27 cellular contexts compared by ENCODE assay signal in the genomic region with DNA sequence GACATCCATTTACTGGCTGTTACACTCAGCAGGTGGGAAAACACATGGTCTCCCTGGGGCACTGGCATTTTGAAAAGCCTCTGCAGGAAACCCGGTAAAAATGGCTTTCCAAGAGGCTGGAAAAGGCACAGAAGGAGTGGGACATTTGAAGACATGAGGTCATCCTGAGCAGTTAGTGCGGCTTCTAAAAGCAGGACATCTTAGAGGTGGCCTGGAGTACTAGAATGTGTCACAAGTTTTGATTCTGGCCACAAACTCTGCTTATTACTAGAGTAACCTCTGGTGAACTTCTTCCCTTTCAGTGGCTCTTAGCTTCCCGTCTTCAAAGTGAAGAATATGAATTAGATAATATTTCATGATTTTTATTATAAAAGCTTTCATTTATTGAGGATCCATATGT.
DNase-seq lines count a peak whose midpoint lies in the region; ATAC-seq, FAIRE-seq and TF ChIP-seq lines count a peak whose summit lies in the region.
"Had no signal": no experiment of that assay in that cellular context is flagged by ENCODE, and none has a peak within 500 bp of the region (broad histone marks: within the 10 kb centered on the region; RNA-seq: fewer than 3 reads in every experiment).

No MANE protein-coding gene starts in this region.

- no peak overlapping the region for H3K4me2 ChIP-seq in GM12878 (ENCODE audit: control insufficient read depth, insufficient read depth)

- TF ChIP-seq CTCF in GM12878 (IDR thresholded peaks at IDR 0.05 in 2 of 3, conservative IDR thresholded peaks at IDR 0.05 in 1 of 3; ENCODE audit: control insufficient read depth in 2 of 3, extremely low read depth in 1 of 3, insufficient read depth in 1 of 3, low read depth in 3 of 3, low read length in 3 of 3): no peak

- no peak for FAIRE-seq in GM12878 (lab: Jason Lieb, UNC)

- RAD21 ChIA-PET in GM12878 (lab: Charles Lee; ENCODE audit: unreplicated experiment): no interaction called here

- intact Hi-C loops in GM12878 (cut with micrococcal nuclease; ENCODE audit: unreplicated experiment): no loop called here

- no peaks in the 10 kb centered on the region for H4K20me1 ChIP-seq in GM12878 (ENCODE audit: control insufficient read depth, insufficient read depth)

- in situ Hi-C loops in GM12878 (cut with MboI): no loop called here

- TF ChIP-seq POLR2A in GM12878 (IDR thresholded peaks at IDR 0.05; ENCODE audit: low read depth, low read length): no peak

- ATAC-seq in GM18873 (IDR thresholded peaks at IDR 0.05; ENCODE audit: low FRiP score, unreplicated experiment) (peak; percentile 58), HG02571 (IDR thresholded peaks at IDR 0.05; ENCODE audit: unreplicated experiment) (peak; percentile 88), HG03025 (IDR thresholded peaks at IDR 0.05; ENCODE audit: low FRiP score, unreplicated experiment) (peak; percentile 68), GM12878 (peak; percentile 41; the same call in 2 of the 3 replicates), HG03139 (IDR thresholded peaks at IDR 0.05; ENCODE audit: unreplicated experiment) (no peak)
- ATAC-seq: foreskin keratinocyte, left lobe of liver, natural killer cell, WTC11 had no signal

- SMC1A ChIA-PET in GM12878 (lab: Charles Lee; ENCODE audit: uncharacterized antibody, unreplicated experiment): no interaction called here

- H3K4me3 ChIP-seq in GM12878: no peak overlapping the region

- H3K79me2 ChIP-seq in GM12878 (ENCODE audit: control insufficient read depth, insufficient read depth, low read length): no peaks in the 10 kb centered on the region

- no peak overlapping the region for H3K9ac ChIP-seq in GM12878 (ENCODE audit: control insufficient read depth, insufficient read depth, low read length)

- no peak for TF ChIP-seq RAD21 in GM12878 (IDR thresholded peaks at IDR 0.05; ENCODE audit: insufficient read depth, low read depth, low read length)

- no peak for TF ChIP-seq EP300 in GM12878 (IDR thresholded peaks at IDR 0.05; ENCODE audit: borderline replicate concordance in 1 of 2, control insufficient read depth in 1 of 2, low read depth in 2 of 2, low read length in 2 of 2)

- no peaks in the 10 kb centered on the region; a peak in 1 of 4 replicates for H3K27me3 ChIP-seq in GM12878 (replicated peaks in 1 of 2; ENCODE audit: control insufficient read depth in 2 of 2, insufficient read depth in 2 of 2, low read length in 1 of 2)
- H3K27me3 ChIP-seq: foreskin keratinocyte had no signal

- no peak for DNase-seq in GM12878 (ENCODE audit: low read depth, low spot score)
- no peak for DNase-seq in NCI-H2227 treated with DMSO at 0.1 percent for 48 hours (lab: John Stamatoyannopoulos, UW)
- DNase-seq in GDM1 (lab: John Stamatoyannopoulos, UW): no peak
- DNase-seq: activated CD8-positive, alpha-beta memory T cell treated with anti-CD3 and anti-CD28 coated beads, Interleukin-2, amount 50 U/mL, for 4 hours; cerebellar nuclear complex; effector CD8-positive, alpha-beta T cell; EL; erythroblast; foreskin keratinocyte; HFFc6; KBM-7; midbrain; MM.1S; natural killer cell; NCI-H146; NCI-H2171 treated with DMSO at 0.1 percent for 48 hours; NCI-H82; Right ventricle myocardium superior; stimulated activated CD4-positive, alpha-beta T cell treated with anti-CD3 and anti-CD28 coated beads, Interleukin-4, amount 100 ng/mL, for 1 hour; stimulated activated naive CD4-positive, alpha-beta T cell treated with Interleukin-2 at 50 U/mL for 16 hours; T-helper 9 cell had no signal

- POLR2A ChIA-PET in GM12878 (lab: Charles Lee): no interaction called here

- BruUV-seq in GM12878 (replicated peaks; lab: Mats Ljungman, UMichigan): no TSS peak

- H3K4me1 ChIP-seq in GM12878 (ENCODE audit: control insufficient read depth, insufficient read depth, low read length): no peaks in the 10 kb centered on the region

- CTCF ChIA-PET in GM12878 (lab: Yijun Ruan, JAX): no interaction called here

- H3K27ac ChIP-seq in GM12878 (ENCODE audit: control insufficient read depth, insufficient read depth): no peak overlapping the region
- H3K27ac ChIP-seq: foreskin keratinocyte had no signal

- no peak overlapping the region for H2AFZ ChIP-seq in GM12878 (ENCODE audit: control insufficient read depth, low read depth, low read length)

- no peaks in the 10 kb centered on the region for H3K36me3 ChIP-seq in GM12878 (ENCODE audit: control insufficient read depth in 2 of 2, insufficient read depth in 2 of 2, low read length in 1 of 2)

- 0% methylated on average over 3 of the region's 3 CpGs for WGBS in GM12878 (ENCODE audit: insufficient coverage, insufficient replicate concordance, low lambda C conversion rate, missing lambda C conversion rate)

- no peaks in the 10 kb centered on the region for H3K9me3 ChIP-seq in GM12878 (replicated peaks; ENCODE audit: control insufficient read depth, insufficient read depth, low read length)

TF ChIP-seq in GM12878, 131 proteins besides CTCF, POLR2A, EP300 and RAD21 (continues in another document):
- no peak for TF ChIP-seq BACH1 (IDR thresholded peaks at IDR 0.05; ENCODE audit: borderline replicate concordance)
- no peak for TF ChIP-seq ZSCAN29 (IDR thresholded peaks at IDR 0.05)
- TF ChIP-seq, protein P1, sequence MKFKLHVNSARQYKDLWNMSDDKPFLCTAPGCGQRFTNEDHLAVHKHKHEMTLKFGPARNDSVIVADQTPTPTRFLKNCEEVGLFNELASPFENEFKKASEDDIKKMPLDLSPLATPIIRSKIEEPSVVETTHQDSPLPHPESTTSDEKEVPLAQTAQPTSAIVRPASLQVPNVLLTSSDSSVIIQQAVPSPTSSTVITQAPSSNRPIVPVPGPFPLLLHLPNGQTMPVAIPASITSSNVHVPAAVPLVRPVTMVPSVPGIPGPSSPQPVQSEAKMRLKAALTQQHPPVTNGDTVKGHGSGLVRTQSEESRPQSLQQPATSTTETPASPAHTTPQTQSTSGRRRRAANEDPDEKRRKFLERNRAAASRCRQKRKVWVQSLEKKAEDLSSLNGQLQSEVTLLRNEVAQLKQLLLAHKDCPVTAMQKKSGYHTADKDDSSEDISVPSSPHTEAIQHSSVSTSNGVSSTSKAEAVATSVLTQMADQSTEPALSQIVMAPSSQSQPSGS (IDR thresholded peaks at IDR 0.05; ENCODE audit: low read length): peak; percentile 60; the same call in 1 of the 2 replicates
- no peak for TF ChIP-seq ESRRA (IDR thresholded peaks at IDR 0.05; ENCODE audit: low read length)
- no peak for TF ChIP-seq IRF4 (IDR thresholded peaks at IDR 0.05; ENCODE audit: low read depth, low read length)
- TF ChIP-seq, protein P2, sequence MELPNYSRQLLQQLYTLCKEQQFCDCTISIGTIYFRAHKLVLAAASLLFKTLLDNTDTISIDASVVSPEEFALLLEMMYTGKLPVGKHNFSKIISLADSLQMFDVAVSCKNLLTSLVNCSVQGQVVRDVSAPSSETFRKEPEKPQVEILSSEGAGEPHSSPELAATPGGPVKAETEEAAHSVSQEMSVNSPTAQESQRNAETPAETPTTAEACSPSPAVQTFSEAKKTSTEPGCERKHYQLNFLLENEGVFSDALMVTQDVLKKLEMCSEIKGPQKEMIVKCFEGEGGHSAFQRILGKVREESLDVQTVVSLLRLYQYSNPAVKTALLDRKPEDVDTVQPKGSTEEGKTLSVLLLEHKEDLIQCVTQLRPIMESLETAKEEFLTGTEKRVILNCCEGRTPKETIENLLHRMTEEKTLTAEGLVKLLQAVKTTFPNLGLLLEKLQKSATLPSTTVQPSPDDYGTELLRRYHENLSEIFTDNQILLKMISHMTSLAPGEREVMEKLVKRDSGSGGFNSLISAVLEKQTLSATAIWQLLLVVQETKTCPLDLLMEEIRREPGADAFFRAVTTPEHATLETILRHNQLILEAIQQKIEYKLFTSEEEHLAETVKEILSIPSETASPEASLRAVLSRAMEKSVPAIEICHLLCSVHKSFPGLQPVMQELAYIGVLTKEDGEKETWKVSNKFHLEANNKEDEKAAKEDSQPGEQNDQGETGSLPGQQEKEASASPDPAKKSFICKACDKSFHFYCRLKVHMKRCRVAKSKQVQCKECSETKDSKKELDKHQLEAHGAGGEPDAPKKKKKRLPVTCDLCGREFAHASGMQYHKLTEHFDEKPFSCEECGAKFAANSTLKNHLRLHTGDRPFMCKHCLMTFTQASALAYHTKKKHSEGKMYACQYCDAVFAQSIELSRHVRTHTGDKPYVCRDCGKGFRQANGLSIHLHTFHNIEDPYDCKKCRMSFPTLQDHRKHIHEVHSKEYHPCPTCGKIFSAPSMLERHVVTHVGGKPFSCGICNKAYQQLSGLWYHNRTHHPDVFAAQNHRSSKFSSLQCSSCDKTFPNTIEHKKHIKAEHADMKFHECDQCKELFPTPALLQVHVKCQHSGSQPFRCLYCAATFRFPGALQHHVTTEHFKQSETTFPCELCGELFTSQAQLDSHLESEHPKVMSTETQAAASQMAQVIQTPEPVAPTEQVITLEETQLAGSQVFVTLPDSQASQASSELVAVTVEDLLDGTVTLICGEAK (IDR thresholded peaks at IDR 0.05; ENCODE audit: borderline replicate concordance): no peak
- peak; percentile 58; the same call in 1 of the 2 replicates for TF ChIP-seq JUNB (IDR thresholded peaks at IDR 0.05)
- TF ChIP-seq, protein P3, sequence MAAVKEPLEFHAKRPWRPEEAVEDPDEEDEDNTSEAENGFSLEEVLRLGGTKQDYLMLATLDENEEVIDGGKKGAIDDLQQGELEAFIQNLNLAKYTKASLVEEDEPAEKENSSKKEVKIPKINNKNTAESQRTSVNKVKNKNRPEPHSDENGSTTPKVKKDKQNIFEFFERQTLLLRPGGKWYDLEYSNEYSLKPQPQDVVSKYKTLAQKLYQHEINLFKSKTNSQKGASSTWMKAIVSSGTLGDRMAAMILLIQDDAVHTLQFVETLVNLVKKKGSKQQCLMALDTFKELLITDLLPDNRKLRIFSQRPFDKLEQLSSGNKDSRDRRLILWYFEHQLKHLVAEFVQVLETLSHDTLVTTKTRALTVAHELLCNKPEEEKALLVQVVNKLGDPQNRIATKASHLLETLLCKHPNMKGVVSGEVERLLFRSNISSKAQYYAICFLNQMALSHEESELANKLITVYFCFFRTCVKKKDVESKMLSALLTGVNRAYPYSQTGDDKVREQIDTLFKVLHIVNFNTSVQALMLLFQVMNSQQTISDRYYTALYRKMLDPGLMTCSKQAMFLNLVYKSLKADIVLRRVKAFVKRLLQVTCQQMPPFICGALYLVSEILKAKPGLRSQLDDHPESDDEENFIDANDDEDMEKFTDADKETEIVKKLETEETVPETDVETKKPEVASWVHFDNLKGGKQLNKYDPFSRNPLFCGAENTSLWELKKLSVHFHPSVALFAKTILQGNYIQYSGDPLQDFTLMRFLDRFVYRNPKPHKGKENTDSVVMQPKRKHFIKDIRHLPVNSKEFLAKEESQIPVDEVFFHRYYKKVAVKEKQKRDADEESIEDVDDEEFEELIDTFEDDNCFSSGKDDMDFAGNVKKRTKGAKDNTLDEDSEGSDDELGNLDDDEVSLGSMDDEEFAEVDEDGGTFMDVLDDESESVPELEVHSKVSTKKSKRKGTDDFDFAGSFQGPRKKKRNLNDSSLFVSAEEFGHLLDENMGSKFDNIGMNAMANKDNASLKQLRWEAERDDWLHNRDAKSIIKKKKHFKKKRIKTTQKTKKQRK (IDR thresholded peaks at IDR 0.05; ENCODE audit: low read depth, low read length): no peak
- no peak for TF ChIP-seq PML (IDR thresholded peaks at IDR 0.05; ENCODE audit: low read length)
- 0 out of 2 replicates have a peak, but pooled peaks have one; percentile 35 for TF ChIP-seq NFIC (IDR thresholded peaks at IDR 0.05; ENCODE audit: low read depth, low read length)
